ENCODE assay signal across 15 cellular contexts in genomic region chr17:16477666-16478065, GRCh38. TPM values are rescaled to one million over a fixed set of nuclear protein-coding genes. Genes with fewer than 3 reads are reported as not detected.
DNase-seq lines count a peak whose midpoint lies in the region; ATAC-seq, FAIRE-seq and TF ChIP-seq lines count a peak whose summit lies in the region.
"Had no signal": no experiment of that assay in that cellular context is flagged by ENCODE, and none has a peak within 500 bp of the region (broad histone marks: within the 10 kb centered on the region; RNA-seq: fewer than 3 reads in every experiment).

No MANE protein-coding gene starts in this region.

- no peak for TF ChIP-seq POLR2A in A549 (IDR thresholded peaks at IDR 0.05; ENCODE audit: low read length)
- no peak for TF ChIP-seq POLR2A in Peyer's patch (IDR thresholded peaks at IDR 0.05)

- H3K4me1 ChIP-seq in A549 (peaks cover 12% of the 10 kb centered on the region), Peyer's patch (peaks cover 0 to 44% (median 2%) of the 10 kb centered on the region in 4 donors), fibroblast of lung (ENCODE audit: control insufficient read depth, extremely low read depth, insufficient read depth, low read length) (no peaks in the 10 kb centered on the region), skeletal muscle satellite cell (ENCODE audit: control insufficient read depth, insufficient read depth, low read length) (peaks cover 12% of the 10 kb centered on the region)

- H3K9me3 ChIP-seq in A549 (no peaks in the 10 kb centered on the region), Peyer's patch (no peaks in the 10 kb centered on the region), fibroblast of lung (ENCODE audit: control insufficient read depth, insufficient read depth, low read depth, low read length) (no peaks in the 10 kb centered on the region), skeletal muscle satellite cell (replicated peaks; ENCODE audit: low read length) (no peaks in the 10 kb centered on the region)
- H3K9me3 ChIP-seq: upper lobe of left lung had no signal

- H3K27ac ChIP-seq in A549 (peak overlapping the region; percentile 69 to 89), Peyer's patch (peak overlapping the region in 3 of 4 donors; percentile 34 to 70 (median 66)), fibroblast of lung (ENCODE audit: insufficient read depth, low read length) (peak overlapping the region; percentile 37)

- no peaks in the 10 kb centered on the region for H3K79me2 ChIP-seq in fibroblast of lung (ENCODE audit: control insufficient read depth, insufficient read depth, low read length)

- TF ChIP-seq CTCF in A549 (IDR thresholded peaks at IDR 0.05) (no peak), Peyer's patch (IDR thresholded peaks at IDR 0.05) (no peak), fibroblast of lung (conservative IDR thresholded peaks at IDR 0.05 in 1 of 2, IDR thresholded peaks at IDR 0.05 in 1 of 2; ENCODE audit: low read depth in 1 of 2, low read length in 2 of 2) (no peak)

- no peaks in the 10 kb centered on the region for H4K20me1 ChIP-seq in fibroblast of lung (ENCODE audit: control insufficient read depth, extremely low read depth, insufficient read depth, low read length)

- no peak overlapping the region for H2AFZ ChIP-seq in fibroblast of lung (ENCODE audit: low read length)

- TF ChIP-seq RAD21 in A549 (conservative IDR thresholded peaks at IDR 0.05 in 1 of 2, IDR thresholded peaks at IDR 0.05 in 1 of 2), result no peak

- intact Hi-C loops in head of caudate nucleus (cut with DNase I), result no loop called here

- WGBS in A549 (ENCODE audit: missing lambda C conversion rate), result 83% methylated on average over 7 of the region's 8 CpGs

- H3K36me3 ChIP-seq in Peyer's patch, result no peaks in the 10 kb centered on the region
- H3K36me3 ChIP-seq in fibroblast of lung (ENCODE audit: control insufficient read depth, insufficient read depth, low read length), result no peaks in the 10 kb centered on the region
- H3K36me3 ChIP-seq in skeletal muscle satellite cell (ENCODE audit: insufficient read depth, low read length), result no peaks in the 10 kb centered on the region
- H3K36me3 ChIP-seq: upper lobe of left lung had no signal

- H3K9ac ChIP-seq in fibroblast of lung (ENCODE audit: insufficient read depth, low read length) (no peak overlapping the region), skeletal muscle satellite cell (ENCODE audit: low read depth, low read length) (peak overlapping the region; percentile 46)

- no peak for FAIRE-seq in A549 (lab: Jason Lieb, UNC)

- no peak for TF ChIP-seq EP300 in A549 (IDR thresholded peaks at IDR 0.05)

- H3K27me3 ChIP-seq in Peyer's patch, result no peaks in the 10 kb centered on the region
- no peaks in the 10 kb centered on the region for H3K27me3 ChIP-seq in fibroblast of lung (ENCODE audit: control insufficient read depth, insufficient read depth, low read length)
- H3K27me3 ChIP-seq in skeletal muscle satellite cell (ENCODE audit: control insufficient read depth, insufficient read depth, low read length), result peaks cover 6% of the 10 kb centered on the region
- H3K27me3 ChIP-seq: upper lobe of left lung had no signal

- peak in 1 of 2 experiments; percentile 11; a peak in 4 of 6 replicates for ATAC-seq in A549

- H3K4me3 ChIP-seq in A549 (no peak overlapping the region), Peyer's patch (no peak overlapping the region), fibroblast of lung (replicated peaks in 1 of 4; ENCODE audit: control extremely low read depth in 1 of 4, insufficient read depth in 1 of 4, low read depth in 3 of 4, low read length in 4 of 4) (no peak overlapping the region), skeletal muscle satellite cell (ENCODE audit: low read length) (no peak overlapping the region)
- H3K4me3 ChIP-seq: upper lobe of left lung had no signal

- POLR2A ChIA-PET in A549 (lab: Yijun Ruan, JAX), result interaction anchor here (1.0 to 3.0 kb wide), 3 partner anchors 14 to 58 kb away, joined by 4 to 9 read pairs (median 5); partner anchors contain the start of gene LRRC75A

- DNase-seq in A549 (ENCODE audit: low read depth in 1 of 2, low spot score in 1 of 2), result no peak
- no peak for DNase-seq in Peyer's patch
- no peak for DNase-seq in fibroblast of lung (ENCODE audit: low read depth in 2 of 2)
- DNase-seq in KG1 (lab: John Stamatoyannopoulos, UW), result no peak
- DNase-seq in NCI-H1417 (lab: John Stamatoyannopoulos, UW), result no peak
- DNase-seq in NCI-H1092 (lab: John Stamatoyannopoulos, UW), result no peak
- no peak for DNase-seq in head of caudate nucleus
- DNase-seq: activated gamma-delta T cell treated with Interleukin-2 at 50 U/mL for 16 hours; NCI-H2081 treated with DMSO at 0.1 percent for 48 hours; NCI-H69; nephron progenitor cell; stimulated activated CD4-positive, alpha-beta T cell treated with anti-CD3 and anti-CD28 coated beads, Interleukin-4, amount 100 ng/mL, for 24 hours; upper lobe of left lung had no signal

- H3K4me2 ChIP-seq in A549 (peak overlapping the region; percentile 57), fibroblast of lung (ENCODE audit: extremely low read depth, insufficient read depth, low read length) (peak overlapping the region; percentile 29), skeletal muscle satellite cell (ENCODE audit: low read length) (peak overlapping the region; percentile 13)

- CTCF ChIA-PET in A549 (lab: Yijun Ruan, JAX), result interaction anchor here (1.0 to 6.6 kb wide), 6 partner anchors 25 to 113 kb away, joined by 3 to 47 read pairs (median 6); no protein-coding TSS in a partner anchor

TF ChIP-seq in A549, 52 proteins besides CTCF, POLR2A, EP300 and RAD21:
- TF ChIP-seq HOXA7 (CRISPR knock-in tag; IDR thresholded peaks at IDR 0.05) (no peak), JUN (IDR thresholded peaks at IDR 0.05) (no peak), NFE2L2 (conservative IDR thresholded peaks at IDR 0.05; ENCODE audit: low read length) (no peak), FOSL2 (IDR thresholded peaks at IDR 0.05) (no peak), FOSL2 (CRISPR knock-in tag; IDR thresholded peaks at IDR 0.05) (no peak), ZC3H11A (IDR thresholded peaks at IDR 0.05) (no peak), MYC (IDR thresholded peaks at IDR 0.05; ENCODE audit: borderline replicate concordance, low read length) (no peak)
- TF ChIP-seq, protein P1, sequence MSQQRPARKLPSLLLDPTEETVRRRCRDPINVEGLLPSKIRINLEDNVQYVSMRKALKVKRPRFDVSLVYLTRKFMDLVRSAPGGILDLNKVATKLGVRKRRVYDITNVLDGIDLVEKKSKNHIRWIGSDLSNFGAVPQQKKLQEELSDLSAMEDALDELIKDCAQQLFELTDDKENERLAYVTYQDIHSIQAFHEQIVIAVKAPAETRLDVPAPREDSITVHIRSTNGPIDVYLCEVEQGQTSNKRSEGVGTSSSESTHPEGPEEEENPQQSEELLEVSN (IDR thresholded peaks at IDR 0.05; ENCODE audit: borderline replicate concordance, low read depth), result no peak

RNA-seq across cellular contexts. Expression of gene LRRC75A, which starts 14.3 kb away (rescaled TPM):
- polyA plus RNA-seq in A549 (2011; rRNA removed), result 0.65 and 0.78 TPM in 2 replicates
- polyA plus RNA-seq in A549 (2012; cell fraction: cytosol; rRNA removed), result 0.85 and 1.4 TPM in 2 replicates
- 1.3 and 2.1 TPM in 2 replicates for polyA plus RNA-seq in A549 (2012; cell fraction: nucleus; rRNA removed)
- 0.54 to 0.85 TPM (median 0.84 TPM) in 3 replicates for polyA plus RNA-seq in A549 (2017; fragmentation: RNase III; extraction: RNeasy Plus Mini Kit Qiagen cat#74134 plus additional on column Dnase treatment)
- 0.97 and 1.3 TPM in 2 replicates for polyA minus RNA-seq in A549 (2011; rRNA and poly(A)+ RNA removed)
- 100 to 1,000 TPM in 3 of 4 donors, 10 to 100 TPM in 1; 48.7 to 213 (median 187) TPM for total RNA-seq in Peyer's patch
- total RNA-seq in fibroblast of lung, result 2.1 and 3.1 TPM in 2 replicates
- 0.64 and 1.7 TPM in 2 replicates for polyA plus RNA-seq in fibroblast of lung
- 1.4 and 2.4 TPM in 2 replicates for polyA plus RNA-seq in fibroblast of lung (2012)
- polyA minus RNA-seq in fibroblast of lung (ENCODE audit: low replicate concordance), result 0.82 and 1.7 TPM in 2 replicates
- total RNA-seq in skeletal muscle satellite cell (2012; rRNA removed), result 0.51 and 0.87 TPM in 2 replicates
- total RNA-seq: HT1080 had no signal

Comparison
In these comparisons a context has a peak if more than half of its experiments do, and no peak if none do; other contexts are left out.
1. RNA of gene LRRC75A, which starts 14.3 kb away (total RNA-seq): 48.7 to 213 TPM in Peyer's patch; 2.1 to 3.1 TPM in fibroblast of lung; every median in the first group is over 10 times any median in the second.
2. Peak in every context shown above with its lines, with median percentiles within 50 percentile points of each other: H3K27ac ChIP-seq and H3K4me2 ChIP-seq.